Comparison of ENCODE assay signal across 21 cellular contexts in genomic region chr2:66301767-66302140, GRCh38.
A peak's percentile ranks its signal among the peaks of the same experiment; 100 is the strongest.
DNase-seq lines count a peak whose midpoint lies in the region; ATAC-seq, FAIRE-seq and TF ChIP-seq lines count a peak whose summit lies in the region.
"Had no signal": no experiment of that assay in that cellular context is flagged by ENCODE, and none has a peak within 500 bp of the region (broad histone marks: within the 10 kb centered on the region; RNA-seq: fewer than 3 reads in every experiment).

No MANE protein-coding gene starts in this region.

- H3K27me3 Mint-ChIP-seq in neural crest cell (ENCODE audit: low read depth), result no peaks in the 10 kb centered on the region

- peak overlapping the region; percentile 79 for H3K27ac Mint-ChIP-seq in neural crest cell (ENCODE audit: unreplicated experiment)
- H3K27ac Mint-ChIP-seq: CD4-positive, alpha-beta T cell had no signal

- H3K4me1 ChIP-seq in IMR-90 (ENCODE audit: control insufficient read depth, insufficient read depth, low read length) (no peaks in the 10 kb centered on the region), thoracic aorta (ENCODE audit: control insufficient read depth in 1 of 2, low read depth in 2 of 2) (peaks cover 12 to 28% of the 10 kb centered on the region in 2 donors)
- H3K4me1 ChIP-seq: BLaER1, Caco-2 had no signal

- peaks cover 19% of the 10 kb centered on the region for H3K4me1 Mint-ChIP-seq in neural crest cell

- intact Hi-C loops in IMR-90 (cut with micrococcal nuclease), result no loop called here

- H4K91ac ChIP-seq in IMR-90 (ENCODE audit: insufficient read depth, low read depth, low read length), result no peak overlapping the region

- H2BK15ac ChIP-seq in IMR-90 (ENCODE audit: low read depth, low read length), result no peak overlapping the region

- H3K27me3 ChIP-seq in IMR-90 (ENCODE audit: control insufficient read depth, insufficient read depth, low read length) (peaks cover 19% of the 10 kb centered on the region), bronchial epithelial cell (ENCODE audit: control insufficient read depth, insufficient read depth, low read length) (peaks cover 2% of the 10 kb centered on the region), thoracic aorta (replicated peaks; ENCODE audit: insufficient read depth) (no peaks in the 10 kb centered on the region)
- H3K27me3 ChIP-seq: BLaER1 had no signal

- CTCF ChIA-PET in IMR-90 (lab: Yijun Ruan, JAX), result no interaction called here

- no peak overlapping the region for H2BK20ac ChIP-seq in IMR-90 (ENCODE audit: low read depth, low read length)

- H4K8ac ChIP-seq in IMR-90 (ENCODE audit: low read depth in 2 of 2, low read length in 2 of 2), result no peak overlapping the region

- H3K9me3 Mint-ChIP-seq in neural crest cell, result no peaks in the 10 kb centered on the region

- H3K79me1 ChIP-seq in IMR-90 (ENCODE audit: low read depth in 1 of 2, low read length in 2 of 2), result no peaks in the 10 kb centered on the region

- no peak overlapping the region for H2BK5ac ChIP-seq in IMR-90 (ENCODE audit: low read depth, low read length, poor library complexity, severe bottlenecking)

- peak overlapping the region; percentile 32 for H2AFZ ChIP-seq in IMR-90 (replicated peaks; ENCODE audit: low read length, poor library complexity)

- TF ChIP-seq RAD21 in IMR-90 (IDR thresholded peaks at IDR 0.05; ENCODE audit: low read length), result no peak

- peak overlapping the region; percentile 55 for H2AK9ac ChIP-seq in IMR-90 (replicated peaks; ENCODE audit: low read depth, low read length, poor library complexity)

- no peaks in the 10 kb centered on the region for H3K9me1 ChIP-seq in IMR-90 (ENCODE audit: insufficient read depth, low read length)

- H3K4me3 ChIP-seq in IMR-90 (ENCODE audit: insufficient read depth, low read depth, low read length) (no peak overlapping the region), bronchial epithelial cell (ENCODE audit: low read depth, low read length) (no peak overlapping the region), thoracic aorta (peak overlapping the region; percentile 64)
- H3K4me3 ChIP-seq: BLaER1, GM12878 had no signal

- no peak overlapping the region for H3K4me2 ChIP-seq in IMR-90 (ENCODE audit: low read depth, low read length)
- H3K4me2 ChIP-seq: BLaER1 had no signal

- H3K23ac ChIP-seq in IMR-90 (ENCODE audit: low read depth, low read length), result no peak overlapping the region

- dilution Hi-C loops in IMR-90 (cut with HindIII; ENCODE audit: low sequenced_read_pairs, unreplicated experiment), result no loop called here

- ATAC-seq in IMR-90 (ENCODE audit: low read depth), result no peak
- ATAC-seq in thoracic aorta (ENCODE audit: insufficient number of reproducible peaks, low FRiP score, low read depth), result no peak
- no peak for ATAC-seq in GM21423 (IDR thresholded peaks at IDR 0.05; ENCODE audit: unreplicated experiment)
- ATAC-seq in GM21390 (IDR thresholded peaks at IDR 0.05; ENCODE audit: unreplicated experiment), result no peak
- ATAC-seq: GM12878 had no signal

- H3K4me3 Mint-ChIP-seq in neural crest cell, result no peak overlapping the region
- H3K4me3 Mint-ChIP-seq: CD4-positive, alpha-beta T cell had no signal

- DNase-seq in IMR-90, result no peak
- no peak for DNase-seq in bronchial epithelial cell (ENCODE audit: low read depth)
- no peak for DNase-seq in neural crest cell (ENCODE audit: low read depth, low spot score)
- no peak for DNase-seq in thoracic aorta (ENCODE audit: low spot score)
- no peak for DNase-seq in NOMO-1 treated with dmso at 0.1 percent for 144 hours (lab: John Stamatoyannopoulos, UW; ENCODE audit: unreplicated experiment)
- no peak for DNase-seq in kidney tubule cell (ENCODE audit: low spot score)
- DNase-seq: Caco-2; CD4-positive, alpha-beta T cell; DMS 273 treated with DMSO at 0.1 percent for 48 hours; Karpas-422; NCI-H1694; NCI-H2081; NCI-H2171; NCI-H345; NCI-H82; OCI-M1 had no signal

- no peaks in the 10 kb centered on the region for H3K9me3 ChIP-seq in IMR-90 (ENCODE audit: control insufficient read depth, insufficient read depth, low read length)
- no peaks in the 10 kb centered on the region for H3K9me3 ChIP-seq in thoracic aorta
- H3K9me3 ChIP-seq: BLaER1, Caco-2 had no signal

- no peak overlapping the region for H2AK5ac ChIP-seq in IMR-90 (ENCODE audit: low read depth, low read length)

- TF ChIP-seq CTCF in IMR-90 (conservative IDR thresholded peaks at IDR 0.05; ENCODE audit: low read depth, low read length) (no peak), bronchial epithelial cell (IDR thresholded peaks at IDR 0.05; ENCODE audit: insufficient read depth, low read length, severe bottlenecking) (no peak), neural crest cell (conservative IDR thresholded peaks at IDR 0.05) (no peak), thoracic aorta (IDR thresholded peaks at IDR 0.05) (no peak)

- H3K27ac ChIP-seq in IMR-90 (ENCODE audit: insufficient read depth, low read length) (no peak overlapping the region), thoracic aorta (peak overlapping the region; percentile 83 to 84)
- H3K27ac ChIP-seq: BLaER1 had no signal

- no peaks in the 10 kb centered on the region for H3K36me3 Mint-ChIP-seq in neural crest cell (ENCODE audit: low read depth)

- no peak overlapping the region for H3K18ac ChIP-seq in IMR-90 (ENCODE audit: low read depth, low read length)

- no peaks in the 10 kb centered on the region for H4K20me1 ChIP-seq in IMR-90 (ENCODE audit: insufficient read depth, low read length)
- H4K20me1 ChIP-seq: BLaER1 had no signal

- no peak overlapping the region for H3K56ac ChIP-seq in IMR-90 (ENCODE audit: extremely low read depth, insufficient read depth, low read length)

- FAIRE-seq in bronchial epithelial cell (lab: Jason Lieb, UNC), result peak; percentile 47
- FAIRE-seq: GM12878, H54 had no signal

- no peak overlapping the region for H3K14ac ChIP-seq in IMR-90 (replicated peaks; ENCODE audit: low read depth, low read length)

- in situ Hi-C loops in IMR-90 (cut with MboI; ENCODE audit: low sequenced_read_pairs), result no loop called here

- no peak overlapping the region for H2BK120ac ChIP-seq in IMR-90 (ENCODE audit: low read depth, low read length)

- no TSS peak for BruUV-seq in IMR-90 (replicated peaks; lab: Mats Ljungman, UMichigan)

- no peak overlapping the region for H3K9ac ChIP-seq in IMR-90 (ENCODE audit: low read depth, low read length)
- H3K9ac ChIP-seq: BLaER1 had no signal

- no peak overlapping the region for H4K5ac ChIP-seq in IMR-90 (ENCODE audit: low read depth, low read length)

- no peak for TF ChIP-seq POLR2A in IMR-90 (IDR thresholded peaks at IDR 0.05; ENCODE audit: low read depth, low read length)

- H3K4ac ChIP-seq in IMR-90 (ENCODE audit: low read depth, low read length), result no peak overlapping the region

- H3K36me3 ChIP-seq in IMR-90 (ENCODE audit: control insufficient read depth, insufficient read depth, low read length) (no peaks in the 10 kb centered on the region), bronchial epithelial cell (ENCODE audit: control insufficient read depth, insufficient read depth, low read length) (no peaks in the 10 kb centered on the region), thoracic aorta (no peaks in the 10 kb centered on the region)
- H3K36me3 ChIP-seq: BLaER1 had no signal

- POLR2A ChIA-PET in IMR-90 (lab: Charles Lee; ENCODE audit: unreplicated experiment), result no interaction called here

- 68% methylated on average over 9 of the region's 9 CpGs; no CpG with 5 or more reads in 1 of the 2 experiments for WGBS in IMR-90 (ENCODE audit: extremely low coverage in 2 of 2, insufficient read length in 1 of 2), 2 experiments

TF ChIP-seq in IMR-90, 13 proteins besides CTCF, POLR2A, EP300 and RAD21:
- no peak for TF ChIP-seq MXI1 (IDR thresholded peaks at IDR 0.05; ENCODE audit: borderline replicate concordance, low read depth, low read length)
- no peak for TF ChIP-seq MAZ (IDR thresholded peaks at IDR 0.05; ENCODE audit: borderline replicate concordance, low read depth, low read length)
- no peak for TF ChIP-seq SMC3 (IDR thresholded peaks at IDR 0.05; ENCODE audit: low read depth, low read length)
- TF ChIP-seq FOS (IDR thresholded peaks at IDR 0.05; ENCODE audit: low read depth, low read length), result no peak
- TF ChIP-seq BHLHE40 (IDR thresholded peaks at IDR 0.05; ENCODE audit: low read depth, low read length), result no peak
- TF ChIP-seq NFE2L2 (IDR thresholded peaks at IDR 0.05; ENCODE audit: low read depth, low read length), result no peak
- TF ChIP-seq, protein P1, sequence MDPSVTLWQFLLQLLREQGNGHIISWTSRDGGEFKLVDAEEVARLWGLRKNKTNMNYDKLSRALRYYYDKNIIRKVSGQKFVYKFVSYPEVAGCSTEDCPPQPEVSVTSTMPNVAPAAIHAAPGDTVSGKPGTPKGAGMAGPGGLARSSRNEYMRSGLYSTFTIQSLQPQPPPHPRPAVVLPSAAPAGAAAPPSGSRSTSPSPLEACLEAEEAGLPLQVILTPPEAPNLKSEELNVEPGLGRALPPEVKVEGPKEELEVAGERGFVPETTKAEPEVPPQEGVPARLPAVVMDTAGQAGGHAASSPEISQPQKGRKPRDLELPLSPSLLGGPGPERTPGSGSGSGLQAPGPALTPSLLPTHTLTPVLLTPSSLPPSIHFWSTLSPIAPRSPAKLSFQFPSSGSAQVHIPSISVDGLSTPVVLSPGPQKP (IDR thresholded peaks at IDR 0.05; ENCODE audit: borderline replicate concordance, low read depth, low read length), result no peak
- no peak for TF ChIP-seq CHD1 (IDR thresholded peaks at IDR 0.05; ENCODE audit: low read depth, low read length)
- no peak for TF ChIP-seq CEBPB (IDR thresholded peaks at IDR 0.05; ENCODE audit: low read depth, low read length)
- no peak for TF ChIP-seq USF2 (IDR thresholded peaks at IDR 0.05; ENCODE audit: low read depth, low read length)
- no peak for TF ChIP-seq MAFK (IDR thresholded peaks at IDR 0.05; ENCODE audit: low read depth, low read length)
- TF ChIP-seq RCOR1 (IDR thresholded peaks at IDR 0.05; ENCODE audit: insufficient replicate concordance, low read length), result no peak
- no peak for TF ChIP-seq RFX5 (IDR thresholded peaks at IDR 0.05; ENCODE audit: low read depth, low read length)
